1 cellular context compared by ENCODE assay signal in the genomic region with DNA sequence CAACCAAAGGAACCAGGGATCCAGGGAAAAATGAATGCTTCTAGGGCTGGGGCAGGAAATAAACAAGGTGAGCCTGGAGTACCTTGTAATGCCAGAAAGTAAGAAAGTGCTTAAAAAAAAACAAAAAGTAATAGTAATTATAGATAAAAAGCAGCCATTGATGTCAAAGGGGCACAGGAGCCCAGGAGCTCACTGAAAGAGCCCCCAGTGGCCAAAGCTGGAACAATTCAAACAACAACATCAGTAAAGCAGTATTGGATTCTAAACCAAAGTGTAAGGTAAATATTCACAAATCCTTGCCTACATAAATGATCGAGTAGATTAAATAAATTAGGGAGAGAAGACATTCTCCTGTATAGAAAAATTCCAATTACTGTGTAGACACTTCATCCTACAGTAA.
TF ChIP-seq lines count a peak whose summit lies in the region.

No MANE protein-coding gene starts in this region.

TF ChIP-seq in SK-N-SH treated with all-trans-retinoic acid at 6 μM for 48 hours, 23 proteins besides CTCF, POLR2A, EP300 and RAD21 (continued from another document):
- TF ChIP-seq, protein P1, sequence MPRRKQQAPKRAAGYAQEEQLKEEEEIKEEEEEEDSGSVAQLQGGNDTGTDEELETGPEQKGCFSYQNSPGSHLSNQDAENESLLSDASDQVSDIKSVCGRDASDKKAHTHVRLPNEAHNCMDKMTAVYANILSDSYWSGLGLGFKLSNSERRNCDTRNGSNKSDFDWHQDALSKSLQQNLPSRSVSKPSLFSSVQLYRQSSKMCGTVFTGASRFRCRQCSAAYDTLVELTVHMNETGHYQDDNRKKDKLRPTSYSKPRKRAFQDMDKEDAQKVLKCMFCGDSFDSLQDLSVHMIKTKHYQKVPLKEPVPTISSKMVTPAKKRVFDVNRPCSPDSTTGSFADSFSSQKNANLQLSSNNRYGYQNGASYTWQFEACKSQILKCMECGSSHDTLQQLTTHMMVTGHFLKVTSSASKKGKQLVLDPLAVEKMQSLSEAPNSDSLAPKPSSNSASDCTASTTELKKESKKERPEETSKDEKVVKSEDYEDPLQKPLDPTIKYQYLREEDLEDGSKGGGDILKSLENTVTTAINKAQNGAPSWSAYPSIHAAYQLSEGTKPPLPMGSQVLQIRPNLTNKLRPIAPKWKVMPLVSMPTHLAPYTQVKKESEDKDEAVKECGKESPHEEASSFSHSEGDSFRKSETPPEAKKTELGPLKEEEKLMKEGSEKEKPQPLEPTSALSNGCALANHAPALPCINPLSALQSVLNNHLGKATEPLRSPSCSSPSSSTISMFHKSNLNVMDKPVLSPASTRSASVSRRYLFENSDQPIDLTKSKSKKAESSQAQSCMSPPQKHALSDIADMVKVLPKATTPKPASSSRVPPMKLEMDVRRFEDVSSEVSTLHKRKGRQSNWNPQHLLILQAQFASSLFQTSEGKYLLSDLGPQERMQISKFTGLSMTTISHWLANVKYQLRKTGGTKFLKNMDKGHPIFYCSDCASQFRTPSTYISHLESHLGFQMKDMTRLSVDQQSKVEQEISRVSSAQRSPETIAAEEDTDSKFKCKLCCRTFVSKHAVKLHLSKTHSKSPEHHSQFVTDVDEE (CRISPR knock-in tag; IDR thresholded peaks at IDR 0.05): no peak
- TF ChIP-seq TCF4 (CRISPR knock-in tag; IDR thresholded peaks at IDR 0.05; ENCODE audit: borderline replicate concordance) (no peak), BACH2 (CRISPR knock-in tag; IDR thresholded peaks at IDR 0.05; ENCODE audit: borderline replicate concordance) (no peak), TOX (CRISPR knock-in tag; IDR thresholded peaks at IDR 0.05; ENCODE audit: borderline replicate concordance) (no peak), SNAI2 (CRISPR knock-in tag; IDR thresholded peaks at IDR 0.05) (no peak), CSDC2 (CRISPR knock-in tag; IDR thresholded peaks at IDR 0.05) (no peak), RARB (CRISPR knock-in tag; IDR thresholded peaks at IDR 0.05) (no peak), ZFP30 (CRISPR knock-in tag; IDR thresholded peaks at IDR 0.05) (no peak), ZC3H10 (CRISPR knock-in tag; IDR thresholded peaks at IDR 0.05) (no peak), ZFP3 (CRISPR knock-in tag; IDR thresholded peaks at IDR 0.05) (no peak), PPARA (CRISPR knock-in tag; IDR thresholded peaks at IDR 0.05; ENCODE audit: borderline replicate concordance) (no peak), ISL1 (CRISPR knock-in tag; IDR thresholded peaks at IDR 0.05) (no peak), GLIS3 (CRISPR knock-in tag; IDR thresholded peaks at IDR 0.05) (no peak)
- TF ChIP-seq, protein P2, sequence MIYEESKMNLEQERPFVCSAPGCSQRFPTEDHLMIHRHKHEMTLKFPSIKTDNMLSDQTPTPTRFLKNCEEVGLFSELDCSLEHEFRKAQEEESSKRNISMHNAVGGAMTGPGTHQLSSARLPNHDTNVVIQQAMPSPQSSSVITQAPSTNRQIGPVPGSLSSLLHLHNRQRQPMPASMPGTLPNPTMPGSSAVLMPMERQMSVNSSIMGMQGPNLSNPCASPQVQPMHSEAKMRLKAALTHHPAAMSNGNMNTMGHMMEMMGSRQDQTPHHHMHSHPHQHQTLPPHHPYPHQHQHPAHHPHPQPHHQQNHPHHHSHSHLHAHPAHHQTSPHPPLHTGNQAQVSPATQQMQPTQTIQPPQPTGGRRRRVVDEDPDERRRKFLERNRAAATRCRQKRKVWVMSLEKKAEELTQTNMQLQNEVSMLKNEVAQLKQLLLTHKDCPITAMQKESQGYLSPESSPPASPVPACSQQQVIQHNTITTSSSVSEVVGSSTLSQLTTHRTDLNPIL (CRISPR knock-in tag; IDR thresholded peaks at IDR 0.05; ENCODE audit: low read depth): no peak
- TF ChIP-seq, protein P3, sequence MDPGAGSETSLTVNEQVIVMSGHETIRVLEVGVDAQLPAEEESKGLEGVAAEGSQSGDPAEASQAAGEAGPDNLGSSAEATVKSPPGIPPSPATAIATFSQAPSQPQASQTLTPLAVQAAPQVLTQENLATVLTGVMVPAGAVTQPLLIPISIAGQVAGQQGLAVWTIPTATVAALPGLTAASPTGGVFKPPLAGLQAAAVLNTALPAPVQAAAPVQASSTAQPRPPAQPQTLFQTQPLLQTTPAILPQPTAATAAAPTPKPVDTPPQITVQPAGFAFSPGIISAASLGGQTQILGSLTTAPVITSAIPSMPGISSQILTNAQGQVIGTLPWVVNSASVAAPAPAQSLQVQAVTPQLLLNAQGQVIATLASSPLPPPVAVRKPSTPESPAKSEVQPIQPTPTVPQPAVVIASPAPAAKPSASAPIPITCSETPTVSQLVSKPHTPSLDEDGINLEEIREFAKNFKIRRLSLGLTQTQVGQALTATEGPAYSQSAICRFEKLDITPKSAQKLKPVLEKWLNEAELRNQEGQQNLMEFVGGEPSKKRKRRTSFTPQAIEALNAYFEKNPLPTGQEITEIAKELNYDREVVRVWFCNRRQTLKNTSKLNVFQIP (CRISPR knock-in tag; IDR thresholded peaks at IDR 0.05; ENCODE audit: borderline replicate concordance, low read depth): no peak
